ENCODE assay signal across 8 cellular contexts in the genomic region with DNA sequence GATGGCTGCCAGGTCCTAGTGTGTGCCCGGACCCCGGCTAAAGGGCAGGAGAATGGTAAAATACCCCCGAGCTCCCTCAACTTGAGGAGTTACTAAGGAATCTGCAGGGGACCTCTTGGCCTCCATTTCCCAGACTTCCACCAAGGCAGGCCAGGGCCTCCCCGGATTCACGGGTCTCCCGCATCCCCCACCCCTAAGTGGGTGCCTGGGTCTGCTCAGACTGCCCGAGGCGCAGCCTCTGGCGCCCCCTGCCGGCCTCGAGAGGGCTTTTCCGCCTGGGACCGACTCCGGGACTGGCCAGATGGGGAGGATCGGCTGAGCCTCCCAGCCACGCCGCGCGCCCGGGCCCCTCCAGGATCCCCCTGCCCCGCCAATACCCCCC. TPM values are rescaled to one million over a fixed set of nuclear protein-coding genes. Genes with fewer than 3 reads are reported as not detected.
A peak's percentile ranks its signal among the peaks of the same experiment; 100 is the strongest.
DNase-seq lines count a peak whose midpoint lies in the region; ATAC-seq and TF ChIP-seq lines count a peak whose summit lies in the region.

No MANE protein-coding gene starts in this region.

- H3K23ac ChIP-seq in IMR-90 (ENCODE audit: low read depth, low read length) = no peak overlapping the region; the same call in 1 of the 2 replicates

- peak overlapping the region; percentile 35; the same call in 1 of the 2 replicates for H4K91ac ChIP-seq in IMR-90 (ENCODE audit: insufficient read depth, low read depth, low read length)

- in situ Hi-C loops in IMR-90 (cut with MboI; ENCODE audit: low sequenced_read_pairs) = loop anchor here (10.0 kb wide), 1 partner anchor 155 kb away; no protein-coding TSS in a partner anchor

- peak; percentile 65 for TF ChIP-seq RAD21 in IMR-90 (IDR thresholded peaks at IDR 0.05; ENCODE audit: low read length)

- H4K5ac ChIP-seq in IMR-90 (ENCODE audit: low read depth, low read length) = no peak overlapping the region

- peak overlapping the region; percentile 16 for H2BK5ac ChIP-seq in IMR-90 (ENCODE audit: low read depth, low read length, poor library complexity, severe bottlenecking)

- H3K36me3 ChIP-seq in IMR-90 (ENCODE audit: control insufficient read depth, insufficient read depth, low read length) = no peaks in the 10 kb centered on the region
- H3K36me3 ChIP-seq in RWPE2 (ENCODE audit: low read depth) = peaks cover 4% of the 10 kb centered on the region
- no peaks in the 10 kb centered on the region for H3K36me3 ChIP-seq in ovary
- H3K36me3 ChIP-seq in thyroid gland = no peaks in the 10 kb centered on the region

- H2BK120ac ChIP-seq in IMR-90 (ENCODE audit: low read depth, low read length) = no peak overlapping the region; the same call in 1 of the 2 replicates

- H2BK20ac ChIP-seq in IMR-90 (ENCODE audit: low read depth, low read length) = no peak overlapping the region

- peaks cover 12% of the 10 kb centered on the region for H3K4me1 ChIP-seq in IMR-90 (ENCODE audit: control insufficient read depth, insufficient read depth, low read length)
- H3K4me1 ChIP-seq in RWPE2 (ENCODE audit: insufficient read depth, poor library complexity, severe bottlenecking) = peaks cover 27% of the 10 kb centered on the region
- H3K4me1 ChIP-seq in ovary (ENCODE audit: insufficient read depth) = peaks cover 3% of the 10 kb centered on the region
- H3K4me1 ChIP-seq in thyroid gland = peaks cover 10 to 46% of the 10 kb centered on the region in 2 donors

- peaks cover 0 to 16% of the 10 kb centered on the region in 2 experiments; a peak in 1 of 4 replicates for H3K79me1 ChIP-seq in IMR-90 (ENCODE audit: low read depth in 1 of 2, low read length in 2 of 2)

- dilution Hi-C loops in IMR-90 (cut with HindIII; ENCODE audit: low sequenced_read_pairs, unreplicated experiment) = no loop called here

- CTCF ChIA-PET in IMR-90 (lab: Yijun Ruan, JAX) = interaction anchor here (1.4 kb wide), 1 partner anchor 10 kb away, joined by 3 read pairs; no protein-coding TSS in a partner anchor

- no peak overlapping the region for H2BK15ac ChIP-seq in IMR-90 (ENCODE audit: low read depth, low read length)

- peaks cover 6% of the 10 kb centered on the region; the same call in 1 of the 2 replicates for H4K20me1 ChIP-seq in IMR-90 (ENCODE audit: insufficient read depth, low read length)

- H4K8ac ChIP-seq in IMR-90 (ENCODE audit: low read depth in 2 of 2, low read length in 2 of 2) = peak overlapping the region; percentile 46 to 83; a peak in 3 of 4 replicates

- peak; percentile 61 for DNase-seq in Ammon's horn (ENCODE audit: low spot score)
- peak; percentile 97 for DNase-seq in GM19238 (ENCODE audit: insufficient read length, low spot score)
- DNase-seq in IMR-90 = peak; percentile 69
- no peak for DNase-seq in RWPE2 (ENCODE audit: low spot score)
- peak; percentile 39 to 71 (median 61) for DNase-seq in activated naive CD4-positive, alpha-beta T cell (lab: John Stamatoyannopoulos, UW)
- DNase-seq in glomerular visceral epithelial cell (ENCODE audit: extremely low spot score) = peak; percentile 81
- peak; percentile 45 to 75 (median 65) for DNase-seq in ovary
- peak; percentile 59 to 65 for DNase-seq in thyroid gland

- peak overlapping the region; percentile 69 for H3K9ac ChIP-seq in IMR-90 (ENCODE audit: low read depth, low read length)

- H3K27ac ChIP-seq in IMR-90 (ENCODE audit: insufficient read depth, low read length) = peak overlapping the region; percentile 42
- H3K27ac ChIP-seq in RWPE2 (ENCODE audit: poor library complexity, severe bottlenecking) = peak overlapping the region; percentile 99
- H3K27ac ChIP-seq in ovary = no peak overlapping the region
- H3K27ac ChIP-seq in thyroid gland = no peak overlapping the region

- peak overlapping the region; percentile 95 for H2AFZ ChIP-seq in IMR-90 (replicated peaks; ENCODE audit: low read length, poor library complexity)

- no peak overlapping the region for H3K18ac ChIP-seq in IMR-90 (ENCODE audit: low read depth, low read length)

- peak; percentile 77 for ATAC-seq in IMR-90 (ENCODE audit: low read depth)
- peak; percentile 29 for ATAC-seq in RWPE2 (ENCODE audit: low read depth)

- POLR2A ChIA-PET in IMR-90 (lab: Charles Lee; ENCODE audit: unreplicated experiment) = interaction anchor here (0.5 kb wide), 1 partner anchor 24 kb away, joined by 5 read pairs; no protein-coding TSS in a partner anchor

- intact Hi-C loops in IMR-90 (cut with micrococcal nuclease) = loop anchor here (5.0 kb wide), 2 partner anchors 242 to 728 kb away; no protein-coding TSS in a partner anchor
- intact Hi-C loops in ovary (cut with DNase I) = loop anchor here (5.0 to 10.0 kb wide), 4 partner anchors 65 to 158 kb away; partner anchors contain the start of genes NOL9 (in 1 of the 4) and TAS1R1 (in 1 of the 4)
- intact Hi-C loops in thyroid gland (cut with DNase I) = loop anchor here (5.0 kb wide), 1 partner anchor 158 kb away; no protein-coding TSS in a partner anchor

- 0 out of 2 replicates have a peak, but pooled peaks cover 2% of the 10 kb centered on the region for H3K9me1 ChIP-seq in IMR-90 (ENCODE audit: insufficient read depth, low read length)

- WGBS in IMR-90 (ENCODE audit: extremely low coverage in 2 of 2, insufficient read length in 1 of 2), 2 experiments = 2% methylated on average over 7 of the region's 21 CpGs; no CpG with 5 or more reads in 1 of the 2 experiments
- 13 to 14% (median 13%) methylated on average over 20 to 21 of the region's 21 CpGs for WGBS in ovary, 3 donors
- WGBS in thyroid gland, 2 donors = 9 to 23% methylated on average over 10 to 11 of the region's 21 CpGs

- TF ChIP-seq EP300 in ovary (IDR thresholded peaks at IDR 0.05) = no peak

- no peak for TF ChIP-seq POLR2A in IMR-90 (IDR thresholded peaks at IDR 0.05; ENCODE audit: low read depth, low read length)
- TF ChIP-seq POLR2A in ovary (IDR thresholded peaks at IDR 0.05) = no peak
- TF ChIP-seq POLR2A in thyroid gland (IDR thresholded peaks at IDR 0.05) = no peak

- H2AK9ac ChIP-seq in IMR-90 (replicated peaks; ENCODE audit: low read depth, low read length, poor library complexity) = peak overlapping the region; percentile 99

- H3K27me3 ChIP-seq in IMR-90 (ENCODE audit: control insufficient read depth, insufficient read depth, low read length) = no peaks in the 10 kb centered on the region
- H3K27me3 ChIP-seq in RWPE2 (ENCODE audit: insufficient read depth, poor library complexity, severe bottlenecking) = no peaks in the 10 kb centered on the region
- no peaks in the 10 kb centered on the region for H3K27me3 ChIP-seq in ovary
- peaks cover 3% of the 10 kb centered on the region for H3K27me3 ChIP-seq in thyroid gland

- peak overlapping the region; percentile 81; the same call in 1 of the 2 replicates for H3K14ac ChIP-seq in IMR-90 (replicated peaks; ENCODE audit: low read depth, low read length)

- H3K4ac ChIP-seq in IMR-90 (ENCODE audit: low read depth, low read length) = peak overlapping the region; percentile 84

- BruUV-seq in IMR-90 (replicated peaks; lab: Mats Ljungman, UMichigan) = no TSS peak

- no peak overlapping the region for H3K56ac ChIP-seq in IMR-90 (ENCODE audit: extremely low read depth, insufficient read depth, low read length)

- TF ChIP-seq CTCF in IMR-90 (conservative IDR thresholded peaks at IDR 0.05; ENCODE audit: low read depth, low read length) (peak; percentile 86), RWPE2 (IDR thresholded peaks at IDR 0.05; ENCODE audit: poor library complexity, severe bottlenecking) (peak; percentile 97), ovary (IDR thresholded peaks at IDR 0.05) (peak; percentile 49 to 77 (median 59)), thyroid gland (IDR thresholded peaks at IDR 0.05) (peak; percentile 57 to 97 (median 80))

- H3K9me3 ChIP-seq in IMR-90 (ENCODE audit: control insufficient read depth, insufficient read depth, low read length) (no peaks in the 10 kb centered on the region), RWPE2 (ENCODE audit: severe bottlenecking) (no peaks in the 10 kb centered on the region), ovary (no peaks in the 10 kb centered on the region), thyroid gland (no peaks in the 10 kb centered on the region)

- H2AK5ac ChIP-seq in IMR-90 (ENCODE audit: low read depth, low read length) = peak overlapping the region; percentile 93

- H3K4me3 ChIP-seq in IMR-90 (ENCODE audit: insufficient read depth, low read depth, low read length) (peak overlapping the region; percentile 66), RWPE2 (ENCODE audit: severe bottlenecking) (peak overlapping the region; percentile 65), ovary (peak overlapping the region; percentile 65), thyroid gland (replicated peaks in 1 of 3) (peak overlapping the region; percentile 25 to 50 (median 40))

- H3K4me2 ChIP-seq in IMR-90 (ENCODE audit: low read depth, low read length) = peak overlapping the region; percentile 91

TF ChIP-seq in IMR-90, 13 proteins besides CTCF, POLR2A, EP300 and RAD21 (continues in another document):
- TF ChIP-seq ELK1 (IDR thresholded peaks at IDR 0.05; ENCODE audit: borderline replicate concordance, low read depth, low read length) (no peak), CHD1 (IDR thresholded peaks at IDR 0.05; ENCODE audit: low read depth, low read length) (no peak), MAZ (IDR thresholded peaks at IDR 0.05; ENCODE audit: borderline replicate concordance, low read depth, low read length) (0 out of 2 replicates have a peak, but pooled peaks have one; percentile 59), FOS (IDR thresholded peaks at IDR 0.05; ENCODE audit: low read depth, low read length) (no peak)

RNA-seq across cellular contexts. Expression of gene PLEKHG5, which starts 1.7 kb away (rescaled TPM):
- 4.8 and 5.0 TPM in 2 replicates for total RNA-seq in IMR-90 (2012; rRNA removed)
- 11.6 and 13.7 TPM in 2 replicates for polyA plus RNA-seq in IMR-90 (2012; rRNA removed)
- polyA plus RNA-seq in IMR-90 (2012; cell fraction: cytosol; rRNA removed) = 4.8 and 7.8 TPM in 2 replicates
- polyA plus RNA-seq in IMR-90 (2012; cell fraction: nucleus; rRNA removed; ENCODE audit: low replicate concordance) = 61.6 and 111 TPM in 2 replicates
- total RNA-seq in ovary = 10 to 100 TPM in 3 of 7 donors, 1 to 10 TPM in 4; 6.2 to 13.1 (median 9.4) TPM
- 10 to 100 TPM in 1 of 2 donors, 1 to 10 TPM in 1; 2.0 to 10.2 TPM for polyA plus RNA-seq in ovary
- total RNA-seq in thyroid gland = 10 to 100 TPM in 1 of 4 donors, 1 to 10 TPM in 3; 5.8 to 12.0 (median 8.4) TPM

RNA-seq across cellular contexts. Expression of gene TNFRSF25, which starts 23.8 kb away (rescaled TPM):
- total RNA-seq in IMR-90 (2012; rRNA removed) (0.83 and 1.3 TPM in 2 replicates), ovary (10 to 100 TPM in 2 of 7 donors, 1 to 10 TPM in 5; 4.9 to 13.1 (median 7.7) TPM), thyroid gland (10 to 100 TPM in 3 of 4 donors, 1 to 10 TPM in 1; 2.2 to 18.9 (median 10.7) TPM)
- polyA plus RNA-seq in IMR-90 (2012; rRNA removed) (11.2 and 14.5 TPM in 2 replicates), ovary (1 to 10 TPM; 1.7 to 9.4 TPM)
- 6.5 and 7.5 TPM in 2 replicates for polyA plus RNA-seq in IMR-90 (2012; cell fraction: cytosol; rRNA removed)
- polyA plus RNA-seq in IMR-90 (2012; cell fraction: nucleus; rRNA removed; ENCODE audit: low replicate concordance) = 119 and 293 TPM in 2 replicates

Comparison
In these comparisons a context has a peak if more than half of its experiments do, and no peak if none do; other contexts are left out.
1. H3K27ac ChIP-seq: peak in IMR-90 (single experiment) and RWPE2 (single experiment); none in ovary (0 of 2) and thyroid gland (0 of 3).
2. Peak in every context shown above with its lines, with median percentiles within 50 percentile points of each other: H3K4me3 ChIP-seq and CTCF ChIP-seq.